10 cellular contexts compared by ENCODE assay signal in genomic region chr6:16851758-16852157, GRCh38.
DNase-seq lines count a peak whose midpoint lies in the region; ATAC-seq, FAIRE-seq and TF ChIP-seq lines count a peak whose summit lies in the region.
"Had no signal": no experiment of that assay in that cellular context is flagged by ENCODE, and none has a peak within 500 bp of the region (broad histone marks: within the 10 kb centered on the region; RNA-seq: fewer than 3 reads in every experiment).

No MANE protein-coding gene starts in this region.

- TF ChIP-seq POLR2A in A549 (IDR thresholded peaks at IDR 0.05; ENCODE audit: low read length) (no peak), K562 (conservative IDR thresholded peaks at IDR 0.05) (no peak)

- 47% methylated on average over 1 of the region's 1 CpG for WGBS in A549 (ENCODE audit: missing lambda C conversion rate)
- 0% methylated on average over 1 of the region's 1 CpG for WGBS in K562 (ENCODE audit: insufficient coverage, low coverage, missing lambda C conversion rate)

- TF ChIP-seq RAD21 in A549 (conservative IDR thresholded peaks at IDR 0.05 in 1 of 2, IDR thresholded peaks at IDR 0.05 in 1 of 2) (no peak), K562 (CRISPR knock-in tag; conservative IDR thresholded peaks at IDR 0.05 in 1 of 2, IDR thresholded peaks at IDR 0.05 in 1 of 2) (no peak)

- POLR2A ChIA-PET in A549 (lab: Yijun Ruan, JAX), result no interaction called here
- POLR2A ChIA-PET in K562 (lab: Yijun Ruan, JAX), result no interaction called here

- H3K36me3 ChIP-seq in MM.1S (replicated peaks; ENCODE audit: insufficient read depth, low read length), result no peaks in the 10 kb centered on the region
- H3K36me3 ChIP-seq in K562 (ENCODE audit: control insufficient read depth, insufficient read depth, low read length), result no peaks in the 10 kb centered on the region

- no peaks in the 10 kb centered on the region for H3K9me1 ChIP-seq in K562 (ENCODE audit: control insufficient read depth, insufficient read depth, low read length)

- peak overlapping the region in 1 of 2 experiments; percentile 49; a peak in 2 of 6 replicates for H3K27ac ChIP-seq in A549
- no peak overlapping the region for H3K27ac ChIP-seq in MM.1S (ENCODE audit: low read length)
- H3K27ac ChIP-seq in K562 (ENCODE audit: extremely low read depth, low read depth, low read length), result no peak overlapping the region

- H3K4me1 ChIP-seq in A549 (peaks cover 3% of the 10 kb centered on the region; the same call in 1 of the 3 replicates), MM.1S (ENCODE audit: low read length) (no peaks in the 10 kb centered on the region), K562 (replicated peaks in 1 of 2; ENCODE audit: control insufficient read depth in 2 of 2, insufficient read depth in 2 of 2, low read length in 2 of 2) (peaks cover 0 to 5% of the 10 kb centered on the region in 2 experiments; a peak in 1 of 5 replicates)

- no peak for DNase-seq in A549 (ENCODE audit: low read depth in 1 of 2, low spot score in 1 of 2)
- DNase-seq in MM.1S, result peak; percentile 19
- no peak for DNase-seq in K562 (ENCODE audit: extremely low read depth in 1 of 4, low spot score in 3 of 4)
- no peak for DNase-seq in KBM-7
- no peak for DNase-seq in amniotic stem cell (lab: John Stamatoyannopoulos, UW)
- DNase-seq: midbrain, retina had no signal

- H3K27me3 ChIP-seq in MM.1S (replicated peaks; ENCODE audit: insufficient read depth, low read length) (no peaks in the 10 kb centered on the region), K562 (ENCODE audit: control insufficient read depth in 2 of 2, insufficient read depth in 2 of 2, low read length in 2 of 2) (peaks cover 3 to 6% of the 10 kb centered on the region in 2 experiments; a peak in 2 of 5 replicates)

- H3F3A ChIP-seq in MM.1S (ENCODE audit: insufficient read depth, low read length), result no peaks in the 10 kb centered on the region

- H3K9me3 ChIP-seq in A549 (no peaks in the 10 kb centered on the region), MM.1S (replicated peaks; ENCODE audit: insufficient read depth, low read length) (no peaks in the 10 kb centered on the region), K562 (replicated peaks; ENCODE audit: control insufficient read depth, insufficient read depth, low read depth, low read length) (no peaks in the 10 kb centered on the region)

- CTCF ChIA-PET in A549 (lab: Yijun Ruan, JAX), result no interaction called here
- CTCF ChIA-PET in K562 (lab: Yijun Ruan, JAX; ENCODE audit: low intra/inter-chr PET ratio), result no interaction called here

- H3K9me2 ChIP-seq in MM.1S (replicated peaks; ENCODE audit: insufficient read depth, low read length), result no peaks in the 10 kb centered on the region

- no peak overlapping the region for H3K4me2 ChIP-seq in A549
- no peak overlapping the region for H3K4me2 ChIP-seq in MM.1S (ENCODE audit: low read depth, low read length)
- no peak overlapping the region for H3K4me2 ChIP-seq in K562 (ENCODE audit: insufficient read depth, low read length)

- H3K4me3 ChIP-seq in A549, result no peak overlapping the region
- no peak overlapping the region for H3K4me3 ChIP-seq in MM.1S (ENCODE audit: low read length)
- no peak overlapping the region for H3K4me3 ChIP-seq in K562

- no peak for TF ChIP-seq EP300 in A549 (IDR thresholded peaks at IDR 0.05)
- TF ChIP-seq EP300 in K562 (IDR thresholded peaks at IDR 0.05; ENCODE audit: low read length), result no peak

- intact Hi-C loops in K562 (cut with micrococcal nuclease), result no loop called here

- no peak for ATAC-seq in A549
- ATAC-seq in GM19351 (IDR thresholded peaks at IDR 0.05; ENCODE audit: unreplicated experiment), result peak; percentile 42
- ATAC-seq in K562, result no peak
- ATAC-seq in HG03159 (IDR thresholded peaks at IDR 0.05; ENCODE audit: unreplicated experiment), result no peak
- ATAC-seq in GM19463 (IDR thresholded peaks at IDR 0.05; ENCODE audit: unreplicated experiment), result no peak

- no peak overlapping the region for H2AFZ ChIP-seq in MM.1S (ENCODE audit: low read length)
- no peak overlapping the region for H2AFZ ChIP-seq in K562 (ENCODE audit: low read depth, low read length)

- H3K9ac ChIP-seq in MM.1S (ENCODE audit: low read length) (no peak overlapping the region), K562 (ENCODE audit: insufficient read depth in 1 of 2, low read depth in 2 of 2, low read length in 2 of 2) (no peak overlapping the region)

- H4K20me1 ChIP-seq in MM.1S (ENCODE audit: insufficient read depth, low read length) (no peaks in the 10 kb centered on the region), K562 (replicated peaks; ENCODE audit: control insufficient read depth, insufficient read depth, low read length) (no peaks in the 10 kb centered on the region)

- in situ Hi-C loops in K562 (cut with MboI) (no loop called here), KBM-7 (cut with MboI; ENCODE audit: low pct_unique_long_range_greater_than_20kb, low sequenced_read_pairs) (no loop called here)

- FAIRE-seq in A549 (lab: Jason Lieb, UNC), result no peak
- peak; percentile 15 for FAIRE-seq in K562 (lab: Jason Lieb, UNC)

- TF ChIP-seq CTCF in A549 (IDR thresholded peaks at IDR 0.05), result no peak
- TF ChIP-seq CTCF in MM.1S (IDR thresholded peaks at IDR 0.05; ENCODE audit: low read length), result no peak
- no peak for TF ChIP-seq CTCF in K562 (IDR thresholded peaks at IDR 0.05 in 2 of 3, conservative IDR thresholded peaks at IDR 0.05 in 1 of 3; ENCODE audit: insufficient read depth in 2 of 3, low read depth in 1 of 3, low read length in 3 of 3)

- H3K79me2 ChIP-seq in MM.1S (ENCODE audit: low read length) (no peaks in the 10 kb centered on the region), K562 (ENCODE audit: control insufficient read depth, insufficient read depth, low read length) (no peaks in the 10 kb centered on the region)

- no TSS peak for BruUV-seq in K562 (replicated peaks; lab: Mats Ljungman, UMichigan)

TF ChIP-seq in A549, 52 proteins besides CTCF, POLR2A, EP300 and RAD21:
- no peak for TF ChIP-seq PHF8 (IDR thresholded peaks at IDR 0.05; ENCODE audit: borderline replicate concordance, low read depth)
- TF ChIP-seq NFE2L2 (conservative IDR thresholded peaks at IDR 0.05; ENCODE audit: low read length), result peak; percentile 82
- no peak for TF ChIP-seq ZSCAN20 (CRISPR knock-in tag; IDR thresholded peaks at IDR 0.05)
- TF ChIP-seq MAFK (IDR thresholded peaks at IDR 0.05; ENCODE audit: partially characterized antibody), result peak; percentile 84
- no peak for TF ChIP-seq HDAC2 (IDR thresholded peaks at IDR 0.05)

TF ChIP-seq in K562, 482 proteins besides CTCF, POLR2A, EP300 and RAD21 (continues in another document):
- 0 out of 2 replicates have a peak, but pooled peaks have one; percentile 7 for TF ChIP-seq ETV1 (tag; conservative IDR thresholded peaks at IDR 0.05; ENCODE audit: low read depth)
- TF ChIP-seq ZNF232 (CRISPR knock-in tag; IDR thresholded peaks at IDR 0.05), result no peak
- TF ChIP-seq ZBTB33 (CRISPR knock-in tag; IDR thresholded peaks at IDR 0.05), result no peak
- TF ChIP-seq NBN (IDR thresholded peaks at IDR 0.05; ENCODE audit: low read depth), result no peak
- no peak for TF ChIP-seq OTX1 (CRISPR knock-in tag; IDR thresholded peaks at IDR 0.05)
- TF ChIP-seq KDM1A (IDR thresholded peaks at IDR 0.05), result peak; percentile 24 to 35; a peak in 1 of 4 replicates
- no peak for TF ChIP-seq HNRNPUL1 (IDR thresholded peaks at IDR 0.05; ENCODE audit: low read length)
- no peak for TF ChIP-seq SFPQ (IDR thresholded peaks at IDR 0.05; ENCODE audit: low read depth, low read length)
- TF ChIP-seq NFE2 (IDR thresholded peaks at IDR 0.05; ENCODE audit: low read depth), result peak; percentile 87
- TF ChIP-seq FOSL1 (tag; conservative IDR thresholded peaks at IDR 0.05), result peak; percentile 32; the same call in 1 of the 2 replicates
- peak; percentile 95 for TF ChIP-seq ZNF316 (IDR thresholded peaks at IDR 0.05)
- no peak for TF ChIP-seq ARID2 (IDR thresholded peaks at IDR 0.05)
- TF ChIP-seq RBM25 (IDR thresholded peaks at IDR 0.05; ENCODE audit: low read depth, low read length, severe bottlenecking), result no peak
- TF ChIP-seq ARID1B (IDR thresholded peaks at IDR 0.05), result 0 out of 2 replicates have a peak, but pooled peaks have one; percentile 43
- no peak for TF ChIP-seq BHLHE40 (IDR thresholded peaks at IDR 0.05; ENCODE audit: low read length)
- 0 out of 4 replicates have a peak, but pooled peaks of 1 of the 2 experiments have one; percentile 11 for TF ChIP-seq RCOR1 (IDR thresholded peaks at IDR 0.05; ENCODE audit: borderline replicate concordance in 1 of 2, low read depth in 2 of 2, low read length in 2 of 2)
- TF ChIP-seq MAFF (IDR thresholded peaks at IDR 0.05; ENCODE audit: low read length), result peak; percentile 93
- TF ChIP-seq MAFK (IDR thresholded peaks at IDR 0.05; ENCODE audit: low read length), result peak; percentile 89
- TF ChIP-seq MAFG (tag; conservative IDR thresholded peaks at IDR 0.05), result peak; percentile 99

Comparison
In these comparisons a context has a peak if more than half of its experiments do, and no peak if none do; other contexts are left out.
1. Of the 35 proteins assayed by ChIP-seq in both K562 and A549: peak only in K562: KDM1A; only in A549: none; in both: MAFK; in neither: 32; mixed calls (peak in some experiments, not most) for 1.